Comparison of ENCODE assay signal across 35 cellular contexts in genomic region chr19:3268763-3269162, GRCh38. TPM values are rescaled to one million over a fixed set of nuclear protein-coding genes. Genes with fewer than 3 reads are reported as not detected.
"Had no signal": no experiment of that assay in that cellular context is flagged by ENCODE, and none has a peak within 500 bp of the region (broad histone marks: within the 10 kb centered on the region; RNA-seq: fewer than 3 reads in every experiment).

No MANE protein-coding gene starts in this region.

- H3K9me3 Mint-ChIP-seq: activated CD8-positive, alpha-beta T cell treated with anti-CD3 and anti-CD28 coated beads for 36 hours; activated naive CD4-positive, alpha-beta T cell treated with anti-CD3 and anti-CD28 coated beads, Interleukin-2, amount 10 ng/mL, durations not matched to agents 7 days and 5 days; activated naive CD4-positive, alpha-beta T cell treated with anti-CD3 and anti-CD28 coated beads, Interleukin-2, amount 50 U/mL, for 72 hours; activated naive CD8-positive, alpha-beta T cell treated with anti-CD3 and anti-CD28 coated beads, Interleukin-2, amount 10 ng/mL, durations not matched to agents 7 days and 5 days; central memory CD8-positive, alpha-beta T cell; effector memory CD8-positive, alpha-beta T cell had no signal

- ATAC-seq: activated CD4-positive, CD25-positive, alpha-beta regulatory T cell treated with anti-CD3 and anti-CD28 coated beads, Interleukin-2, amount 50 U/mL, for 24 hours; activated CD8-positive, alpha-beta memory T cell treated with anti-CD3 and anti-CD28 coated beads, Interleukin-2, amount 10 ng/mL, durations not matched to agents 7 days and 5 days; activated CD8-positive, alpha-beta T cell treated with anti-CD3 and anti-CD28 coated beads for 36 hours; activated naive CD4-positive, alpha-beta T cell treated with anti-CD3 and anti-CD28 coated beads, Interleukin-2, amount 50 U/mL, for 72 hours; effector memory CD8-positive, alpha-beta T cell; foreskin keratinocyte; gastrocnemius medialis; heart left ventricle had no signal

- H3K4me1 ChIP-seq: ascending aorta, esophagus muscularis mucosa, foreskin keratinocyte, gastrocnemius medialis, heart left ventricle had no signal

- H3K27ac ChIP-seq: ascending aorta, brain microvascular endothelial cell, esophagus muscularis mucosa, foreskin keratinocyte, gastrocnemius medialis, heart left ventricle, VCaP had no signal

- FAIRE-seq: bronchial epithelial cell, colon, TTC549 had no signal

- H3K27ac Mint-ChIP-seq: activated B cell treated with CpG ODN at 0.5 μM for 24 hours; activated CD8-positive, alpha-beta memory T cell treated with anti-CD3 and anti-CD28 coated beads, Interleukin-2, amount 10 ng/mL, durations not matched to agents 7 days and 5 days; activated CD8-positive, alpha-beta T cell treated with anti-CD3 and anti-CD28 coated beads for 36 hours; activated naive CD4-positive, alpha-beta T cell treated with anti-CD3 and anti-CD28 coated beads, Interleukin-2, amount 10 ng/mL, durations not matched to agents 7 days and 5 days; activated naive CD4-positive, alpha-beta T cell treated with anti-CD3 and anti-CD28 coated beads, Interleukin-2, amount 50 U/mL, for 72 hours; activated naive CD8-positive, alpha-beta T cell treated with anti-CD3 and anti-CD28 coated beads, Interleukin-2, amount 10 ng/mL, durations not matched to agents 7 days and 5 days; activated T-helper 1 cell treated with anti-CD3 and anti-CD28 coated beads, Interleukin-12 subunit alpha, Interleukin-12 subunit beta, Interleukin-2, Interleukin-4 antibody, amounts not matched to agents 30 ng/mL and 10 ng/mL and 1 ng/mL, durations not matched to agents 14 hours and 24 hours and 36 hours; effector memory CD8-positive, alpha-beta T cell had no signal

- H3K27me3 ChIP-seq: ascending aorta had no signal

- H3K4me1 Mint-ChIP-seq: activated B cell treated with CpG ODN at 0.5 μM for 24 hours; activated CD8-positive, alpha-beta memory T cell treated with anti-CD3 and anti-CD28 coated beads, Interleukin-2, amount 10 ng/mL, durations not matched to agents 7 days and 5 days; activated naive CD4-positive, alpha-beta T cell treated with anti-CD3 and anti-CD28 coated beads, Interleukin-2, amount 10 ng/mL, durations not matched to agents 7 days and 5 days; activated naive CD8-positive, alpha-beta T cell treated with anti-CD3 and anti-CD28 coated beads, Interleukin-2, amount 10 ng/mL, durations not matched to agents 7 days and 5 days; central memory CD8-positive, alpha-beta T cell had no signal

- H3K4me3 ChIP-seq: ascending aorta, esophagus muscularis mucosa, gastrocnemius medialis, heart left ventricle had no signal

- H3K4me3 Mint-ChIP-seq: activated B cell treated with CpG ODN at 0.5 μM for 24 hours; activated CD8-positive, alpha-beta memory T cell treated with anti-CD3 and anti-CD28 coated beads, Interleukin-2, amount 10 ng/mL, durations not matched to agents 7 days and 5 days; activated CD8-positive, alpha-beta T cell treated with anti-CD3 and anti-CD28 coated beads for 36 hours; activated naive CD4-positive, alpha-beta T cell treated with anti-CD3 and anti-CD28 coated beads, Interleukin-2, amount 10 ng/mL, durations not matched to agents 7 days and 5 days; activated naive CD8-positive, alpha-beta T cell treated with anti-CD3 and anti-CD28 coated beads, Interleukin-2, amount 10 ng/mL, durations not matched to agents 7 days and 5 days; activated T-helper 1 cell treated with anti-CD3 and anti-CD28 coated beads, Interleukin-12 subunit alpha, Interleukin-12 subunit beta, Interleukin-2, Interleukin-4 antibody, amounts not matched to agents 30 ng/mL and 10 ng/mL and 1 ng/mL, durations not matched to agents 14 hours and 24 hours and 36 hours; central memory CD8-positive, alpha-beta T cell; effector memory CD8-positive, alpha-beta T cell had no signal

- H3K36me3 ChIP-seq: ascending aorta, brain microvascular endothelial cell, esophagus muscularis mucosa, gastrocnemius medialis, heart left ventricle had no signal

- DNase-seq: activated B cell treated with CpG ODN at 0.5 μM for 24 hours; activated CD4-positive, alpha-beta T cell treated with anti-CD3 and anti-CD28 coated beads for 48 hours; activated CD4-positive, alpha-beta T cell treated with anti-CD3 and anti-CD28 coated beads, Interleukin-2, amount 50 U/mL, for 1 hour; activated CD4-positive, alpha-beta T cell treated with anti-CD3 and anti-CD28 coated beads, Interleukin-2, amount 50 U/mL, for 48 hours; activated CD8-positive, alpha-beta memory T cell treated with anti-CD3 and anti-CD28 coated beads, Interleukin-2, amount 10 ng/mL, durations not matched to agents 7 days and 5 days; activated CD8-positive, alpha-beta memory T cell treated with anti-CD3 and anti-CD28 coated beads, Interleukin-2, amount 50 U/mL, for 4 hours; activated CD8-positive, alpha-beta T cell treated with anti-CD3 and anti-CD28 coated beads for 36 hours; activated gamma-delta T cell; activated naive CD4-positive, alpha-beta T cell; activated naive CD4-positive, alpha-beta T cell treated with anti-CD3 and anti-CD28 coated beads, Interleukin-2, amount 10 ng/mL, durations not matched to agents 7 days and 5 days; activated naive CD8-positive, alpha-beta T cell treated with anti-CD3 and anti-CD28 coated beads, Interleukin-2, amount 10 ng/mL, durations not matched to agents 7 days and 5 days; activated T-cell treated with anti-CD3 and anti-CD28 coated beads, Interleukin-2, amount 50 U/mL, for 1 hour; activated T-cell treated with anti-CD3 and anti-CD28 coated beads, Interleukin-2, amount 50 U/mL, for 48 hours; brain microvascular endothelial cell; cortex of kidney; dermis blood vessel endothelial cell; effector CD4-positive, alpha-beta T cell; effector memory CD8-positive, alpha-beta T cell; erythroblast; foreskin keratinocyte; gastrocnemius medialis; glutamatergic neuron; heart left ventricle; T-helper 2 cell had no signal

- H3K36me3 Mint-ChIP-seq: activated CD8-positive, alpha-beta memory T cell treated with anti-CD3 and anti-CD28 coated beads, Interleukin-2, amount 10 ng/mL, durations not matched to agents 7 days and 5 days; activated naive CD4-positive, alpha-beta T cell treated with anti-CD3 and anti-CD28 coated beads, Interleukin-2, amount 10 ng/mL, durations not matched to agents 7 days and 5 days had no signal

RNA-seq across cellular contexts. Expression of gene CELF5, which starts 44.3 kb away (rescaled TPM):
- total RNA-seq: activated B cell treated with CpG ODN at 0.5 μM for 24 hours; activated CD8-positive, alpha-beta memory T cell treated with anti-CD3 and anti-CD28 coated beads, Interleukin-2, amount 10 ng/mL, durations not matched to agents 7 days and 5 days; ascending aorta; bronchial epithelial cell; cardiac septum; dermis blood vessel endothelial cell; gastrocnemius medialis; heart left ventricle had no signal
- polyA plus RNA-seq: heart left ventricle had no signal
